In genomic region chr4:112172180-112172579, GRCh38 we compare ENCODE assay signal across 13 cellular contexts. TPM values are rescaled to one million over a fixed set of nuclear protein-coding genes. Genes with fewer than 3 reads are reported as not detected.
DNase-seq lines count a peak whose midpoint lies in the region; ATAC-seq and TF ChIP-seq lines count a peak whose summit lies in the region.
"Had no signal": no experiment of that assay in that cellular context is flagged by ENCODE, and none has a peak within 500 bp of the region (broad histone marks: within the 10 kb centered on the region; RNA-seq: fewer than 3 reads in every experiment).

No MANE protein-coding gene starts in this region.

- no peaks in the 10 kb centered on the region for H3K27me3 ChIP-seq in BLaER1
- H3K27me3 ChIP-seq: heart right ventricle had no signal

- peaks cover 39% of the 10 kb centered on the region for H3K4me1 Mint-ChIP-seq in HFFc6 (ENCODE audit: low read depth)

- no peaks in the 10 kb centered on the region for H3K36me3 Mint-ChIP-seq in HFFc6 (ENCODE audit: low read depth)

- H3K27me3 Mint-ChIP-seq in HFFc6 (ENCODE audit: insufficient read depth) = no peaks in the 10 kb centered on the region

- peaks cover 25% of the 10 kb centered on the region; the same call in 1 of the 2 replicates for H3K36me3 ChIP-seq in BLaER1

- peaks cover 95% of the 10 kb centered on the region for H3K4me1 ChIP-seq in BLaER1

- H4K20me1 ChIP-seq in BLaER1 = no peaks in the 10 kb centered on the region

- DNase-seq in HFFc6 (no peak), DMS153 treated with DMSO at 0.1 percent for 48 hours (lab: John Stamatoyannopoulos, UW; ENCODE audit: unreplicated experiment) (no peak), NCI-H510A (lab: John Stamatoyannopoulos, UW) (no peak), T-helper 9 cell (no peak)
- DNase-seq: ACHN; anterior cingulate cortex; heart right ventricle; NCI-H1436; stimulated activated CD8-positive, alpha-beta memory T cell treated with anti-CD3 and anti-CD28 coated beads, Interleukin-4, amount 100 ng/mL, for 48 hours had no signal

- no peak overlapping the region for H3K4me3 ChIP-seq in BLaER1
- H3K4me3 ChIP-seq: heart right ventricle had no signal

- no peak overlapping the region for H3K27ac Mint-ChIP-seq in HFFc6

- no peak for TF ChIP-seq CTCF in HFFc6 (IDR thresholded peaks at IDR 0.05)

- peak overlapping the region; percentile 66 for H3K4me2 ChIP-seq in BLaER1

- H3K9me3 Mint-ChIP-seq in HFFc6 = no peaks in the 10 kb centered on the region

- H3K9me3 ChIP-seq in BLaER1 = peaks cover 22% of the 10 kb centered on the region
- H3K9me3 ChIP-seq: heart right ventricle had no signal

- no peak overlapping the region for H3K9ac ChIP-seq in BLaER1

- no peak overlapping the region for H3K4me3 Mint-ChIP-seq in HFFc6

- ATAC-seq in GM18868 (IDR thresholded peaks at IDR 0.05; ENCODE audit: unreplicated experiment) (peak; percentile 87), GM21717 (IDR thresholded peaks at IDR 0.05; ENCODE audit: unreplicated experiment) (peak; percentile 57), HG03354 (IDR thresholded peaks at IDR 0.05; ENCODE audit: poor library complexity, severe bottlenecking, unreplicated experiment) (peak; percentile 84)
- ATAC-seq: heart right ventricle had no signal

- peak overlapping the region; percentile 67 for H3K27ac ChIP-seq in BLaER1
- H3K27ac ChIP-seq: heart right ventricle had no signal

RNA-seq across cellular contexts. Expression of gene FAM241A, which starts 26.9 kb away (rescaled TPM):
- under 1 TPM; 0.50 to 0.78 (median 0.57) TPM for total RNA-seq in HFFc6 (2021; fragmentation: NEBNext Ultra II Directional; extraction: Animal tissue kit (Norgen Biotek cat#: 25700))

RNA-seq across cellular contexts. Expression of gene AP1AR, which starts 59.4 kb away (rescaled TPM):
- 10 to 100 TPM in 5 of 6 experiments, 1 to 10 TPM in 1; 8.7 to 15.6 (median 11.4) TPM for total RNA-seq in HFFc6 (2021; fragmentation: NEBNext Ultra II Directional; extraction: Animal tissue kit (Norgen Biotek cat#: 25700))
